8 cellular contexts compared by ENCODE assay signal in the genomic region with DNA sequence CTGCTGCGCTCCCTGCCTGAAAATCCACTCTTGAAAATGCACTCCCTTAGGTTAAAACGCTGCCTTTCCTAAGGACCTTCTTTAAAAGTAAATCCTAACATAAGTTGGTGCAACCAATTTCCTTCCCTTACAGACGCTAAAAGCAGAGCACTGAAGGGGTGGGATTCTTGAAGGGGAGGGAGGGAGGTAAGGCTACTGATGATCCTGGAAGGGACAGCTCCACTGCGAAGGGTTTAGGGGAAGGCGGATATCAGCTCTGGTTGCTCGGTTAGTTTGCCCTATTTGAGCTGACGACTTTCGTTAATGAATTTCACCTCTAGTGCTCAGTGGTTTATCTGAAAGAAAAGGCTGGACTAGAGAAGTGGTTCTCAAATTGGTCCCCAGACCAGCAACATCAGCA. TPM values are rescaled to one million over a fixed set of nuclear protein-coding genes. Genes with fewer than 3 reads are reported as not detected.
A peak's percentile ranks its signal among the peaks of the same experiment; 100 is the strongest.
DNase-seq lines count a peak whose midpoint lies in the region; ATAC-seq lines count a peak whose summit lies in the region.

No MANE protein-coding gene starts in this region.

- no peaks in the 10 kb centered on the region for H3K9me3 Mint-ChIP-seq in activated CD4-positive, alpha-beta memory T cell treated with anti-CD3 and anti-CD28 coated beads for 36 hours

- CTCF ChIA-PET in activated CD4-positive, alpha-beta memory T cell treated with anti-CD3 and anti-CD28 coated beads for 36 hours (lab: Charles Lee): interaction anchor here (0.9 to 2.0 kb wide), 5 partner anchors 15 to 111 kb away, joined by 3 to 9 read pairs (median 6); no protein-coding TSS in a partner anchor

- H3K27ac Mint-ChIP-seq in activated CD4-positive, alpha-beta memory T cell treated with anti-CD3 and anti-CD28 coated beads for 36 hours: no peak overlapping the region

- POLR2A ChIA-PET in activated CD4-positive, alpha-beta memory T cell treated with anti-CD3 and anti-CD28 coated beads for 36 hours (lab: Charles Lee): interaction anchor here (1.0 kb wide), 2 partner anchors 99 to 108 kb away, joined by 3 to 5 read pairs; no protein-coding TSS in a partner anchor

- H3K4me1 Mint-ChIP-seq in activated CD4-positive, alpha-beta memory T cell treated with anti-CD3 and anti-CD28 coated beads for 36 hours (ENCODE audit: low read depth): peaks cover 18% of the 10 kb centered on the region

- peak overlapping the region; percentile 77 for H3K4me3 Mint-ChIP-seq in activated CD4-positive, alpha-beta memory T cell treated with anti-CD3 and anti-CD28 coated beads for 36 hours

- no peaks in the 10 kb centered on the region for H3K36me3 Mint-ChIP-seq in activated CD4-positive, alpha-beta memory T cell treated with anti-CD3 and anti-CD28 coated beads for 36 hours

- no peak for DNase-seq in activated CD4-positive, alpha-beta memory T cell treated with anti-CD3 and anti-CD28 coated beads for 36 hours
- no peak for DNase-seq in left ventricle myocardium superior
- DNase-seq in skeletal muscle cell (ENCODE audit: low read depth): no peak
- DNase-seq in SK-N-DZ (ENCODE audit: low spot score): no peak
- DNase-seq in SW 1271 (lab: John Stamatoyannopoulos, UW): no peak
- DNase-seq in SIG-M5 treated with dmso at 0.1 percent for 504 hours (lab: John Stamatoyannopoulos, UW; ENCODE audit: unreplicated experiment): no peak

- peaks cover 6% of the 10 kb centered on the region for H3K27me3 Mint-ChIP-seq in activated CD4-positive, alpha-beta memory T cell treated with anti-CD3 and anti-CD28 coated beads for 36 hours

- peak overlapping the region; percentile 54 for H3K4me3 ChIP-seq in skeletal muscle cell (ENCODE audit: low read depth, low read length)

- ATAC-seq in GM21576 (IDR thresholded peaks at IDR 0.05; ENCODE audit: unreplicated experiment): peak; percentile 6
- peak; percentile 19 for ATAC-seq in left ventricle myocardium superior
- ATAC-seq in GM21723 (IDR thresholded peaks at IDR 0.05; ENCODE audit: unreplicated experiment): no peak

- intact Hi-C loops in activated CD4-positive, alpha-beta memory T cell treated with anti-CD3 and anti-CD28 coated beads for 36 hours (cut with micrococcal nuclease): loop anchor here (5.0 kb wide), 1 partner anchor 62 kb away; no protein-coding TSS in a partner anchor
- intact Hi-C loops in left ventricle myocardium superior (cut with micrococcal nuclease): no loop called here

RNA-seq across cellular contexts. Expression of gene SIGLEC15, which starts 49.7 kb away (rescaled TPM):
- total RNA-seq in activated CD4-positive, alpha-beta memory T cell treated with anti-CD3 and anti-CD28 coated beads for 36 hours: not detected
- 0.10 TPM for total RNA-seq in left ventricle myocardium superior
- polyA plus RNA-seq in SK-N-DZ (2014; cell fraction: cytosol; rRNA removed): not detected in 2 replicates
- polyA plus RNA-seq in SK-N-DZ (2014; cell fraction: nucleus; rRNA removed): not detected in 2 replicates

RNA-seq across cellular contexts. Expression of gene SLC14A1, which starts 51.7 kb away (rescaled TPM):
- total RNA-seq in activated CD4-positive, alpha-beta memory T cell treated with anti-CD3 and anti-CD28 coated beads for 36 hours: 1 to 10 TPM in 1 of 2 experiments, under 1 TPM in 1; 0.80 to 1.1 TPM
- total RNA-seq in left ventricle myocardium superior: 29.7 TPM
- not detected in 2 replicates for polyA plus RNA-seq in SK-N-DZ (2014; cell fraction: cytosol; rRNA removed)
- polyA plus RNA-seq in SK-N-DZ (2014; cell fraction: nucleus; rRNA removed): not detected in 2 replicates

Comparison
In these comparisons a context has a peak if more than half of its experiments do, and no peak if none do; other contexts are left out.
1. RNA of gene SLC14A1, which starts 51.7 kb away (total RNA-seq): 29.7 TPM in left ventricle myocardium superior (single experiment); 0.80 to 1.1 TPM in activated CD4-positive, alpha-beta memory T cell treated with anti-CD3 and anti-CD28 coated beads for 36 hours; every median in the first group is over 10 times any median in the second.